Comparison of ENCODE assay signal across 34 cellular contexts in genomic region chr6:28345201-28345600, GRCh38.
"Had no signal": no experiment of that assay in that cellular context is flagged by ENCODE, and none has a peak within 500 bp of the region (broad histone marks: within the 10 kb centered on the region; RNA-seq: fewer than 3 reads in every experiment).

No MANE protein-coding gene starts in this region.

- H3K4me1 ChIP-seq: ascending aorta, breast epithelium had no signal

- DNase-seq: activated effector memory CD4-positive, alpha-beta T cell treated with anti-CD3 and anti-CD28 coated beads, Interleukin-2, amount 50 U/mL, for 16 hours; activated effector memory CD4-positive, alpha-beta T cell treated with Interleukin-2 at 50 U/mL for 16 hours; activated gamma-delta T cell; activated gamma-delta T cell treated with Interleukin-2 at 50 U/mL for 16 hours; activated naive CD4-positive, alpha-beta T cell; activated naive CD4-positive, alpha-beta T cell treated with anti-CD3 and anti-CD28 coated beads for 36 hours; activated naive CD4-positive, alpha-beta T cell treated with anti-CD3 and anti-CD28 coated beads, Interleukin-2, amount 10 ng/mL, durations not matched to agents 7 days and 5 days; activated naive CD4-positive, alpha-beta T cell treated with anti-CD3 and anti-CD28 coated beads, Interleukin-2, amount 50 U/mL, for 16 hours; activated naive CD4-positive, alpha-beta T cell treated with Interleukin-2 at 50 U/mL for 16 hours; activated naive CD8-positive, alpha-beta T cell treated with anti-CD3 and anti-CD28 coated beads for 36 hours; activated naive CD8-positive, alpha-beta T cell treated with anti-CD3 and anti-CD28 coated beads, Interleukin-2, amount 10 ng/mL, durations not matched to agents 7 days and 5 days; activated naive CD8-positive, alpha-beta T cell treated with anti-CD3 and anti-CD28 coated beads, Interleukin-2, amount 50 U/mL, for 24 hours; activated T-cell treated with anti-CD3 and anti-CD28 coated beads, Interleukin-2, amount 50 U/mL, for 1 hour; activated T-cell treated with anti-CD3 and anti-CD28 coated beads, Interleukin-2, amount 50 U/mL, for 24 hours; activated T-cell treated with anti-CD3 and anti-CD28 coated beads, Interleukin-2, amount 50 U/mL, for 4 hours; activated T-cell treated with anti-CD3 and anti-CD28 coated beads, Interleukin-2, amount 50 U/mL, for 48 hours; activated T-cell treated with anti-CD3 and anti-CD28 coated beads, Interleukin-2, amount 50 U/mL, for 72 hours; adrenal gland; amniotic stem cell; amygdala; anterior cingulate cortex; aorta; body of pancreas; brain microvascular endothelial cell; caudate nucleus; central memory CD4-positive, alpha-beta T cell; cerebellar nuclear complex had no signal

- ATAC-seq: activated naive CD4-positive, alpha-beta T cell treated with anti-CD3 and anti-CD28 coated beads, Interleukin-2, amount 50 U/mL, for 72 hours; activated naive CD8-positive, alpha-beta T cell treated with anti-CD3 and anti-CD28 coated beads, Interleukin-2, amount 50 U/mL, for 24 hours; activated T-cell treated with anti-CD3 and anti-CD28 coated beads, Interleukin-2, amount 50 U/mL, for 4 hours; activated T-cell treated with anti-CD3 and anti-CD28 coated beads, Interleukin-2, amount 50 U/mL, for 72 hours; activated T-helper 17 cell treated with anti-CD3 and anti-CD28 coated beads, Interleukin-2, amount 50 U/mL, for 72 hours; body of pancreas had no signal

- H3K9me3 ChIP-seq: adrenal gland, ascending aorta, body of pancreas, breast epithelium had no signal

- H3K27ac ChIP-seq: adrenal gland, ascending aorta, body of pancreas, brain microvascular endothelial cell, breast epithelium, cardiac muscle cell had no signal

- H3K36me3 ChIP-seq: adrenal gland, ascending aorta, brain microvascular endothelial cell, breast epithelium, cardiac muscle cell had no signal

- FAIRE-seq: astrocyte, bronchial epithelial cell had no signal

- H3K4me3 ChIP-seq: adrenal gland, ascending aorta, body of pancreas, breast epithelium, cardiac muscle cell had no signal

- H3K27me3 ChIP-seq: adrenal gland, ascending aorta, body of pancreas, breast epithelium had no signal
